9 cellular contexts compared by ENCODE assay signal in the genomic region with DNA sequence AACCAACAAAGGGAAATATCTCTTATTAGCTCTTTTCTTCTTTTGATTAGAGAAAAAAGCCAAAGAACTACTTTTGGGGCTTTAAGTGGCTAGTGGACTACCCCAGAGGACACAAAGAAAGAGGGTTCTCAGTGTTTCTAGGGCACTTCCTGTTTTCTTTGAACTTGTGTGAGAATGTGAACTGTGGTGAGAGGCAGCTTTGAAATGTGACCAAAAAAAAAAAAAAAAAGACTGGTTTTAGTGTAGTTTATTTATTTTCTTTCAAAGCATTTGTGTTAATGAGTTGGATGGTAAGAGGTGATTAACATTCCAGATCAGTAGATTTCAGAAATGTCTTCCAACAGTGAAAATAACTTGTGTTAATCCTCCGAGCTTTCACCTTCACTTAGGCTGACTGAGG. TPM values are rescaled to one million over a fixed set of nuclear protein-coding genes. Genes with fewer than 3 reads are reported as not detected.
DNase-seq lines count a peak whose midpoint lies in the region; ATAC-seq lines count a peak whose summit lies in the region.
"Had no signal": no experiment of that assay in that cellular context is flagged by ENCODE, and none has a peak within 500 bp of the region (broad histone marks: within the 10 kb centered on the region; RNA-seq: fewer than 3 reads in every experiment).

No MANE protein-coding gene starts in this region.

- H3K4me3 ChIP-seq in mesodermal cell (ENCODE audit: extremely low read depth, insufficient read depth, low read length, poor library complexity, severe bottlenecking) = no peak overlapping the region

- DNase-seq in RPMI8226 = peak; percentile 42
- DNase-seq in NCI-H1105 (lab: John Stamatoyannopoulos, UW) = no peak
- DNase-seq in mesenteric fat pad (ENCODE audit: low spot score) = no peak
- no peak for DNase-seq in cerebellar cortex (ENCODE audit: low spot score)
- DNase-seq in HuH-7 (ENCODE audit: low spot score) = no peak
- DNase-seq: mammary epithelial cell had no signal

- ATAC-seq in GM18519 (IDR thresholded peaks at IDR 0.05; ENCODE audit: low FRiP score, unreplicated experiment) (peak; percentile 71), HG02852 (IDR thresholded peaks at IDR 0.05; ENCODE audit: unreplicated experiment) (peak; percentile 83)

- H3K9me3 ChIP-seq in mesodermal cell (ENCODE audit: control insufficient read depth, low read length) = no peaks in the 10 kb centered on the region

- H3K27ac ChIP-seq in mesodermal cell (ENCODE audit: low read depth, low read length, severe bottlenecking) = peak overlapping the region; percentile 76

- no CpG with 5 or more reads among the region's 1 CpG for WGBS in mesodermal cell (ENCODE audit: insufficient coverage in 2 of 2), 2 experiments

- H3K36me3 ChIP-seq in mesodermal cell (ENCODE audit: control insufficient read depth, insufficient read depth, low read length) = peaks cover 5% of the 10 kb centered on the region

- peaks cover 8% of the 10 kb centered on the region for H3K4me1 ChIP-seq in mesodermal cell (ENCODE audit: control insufficient read depth, insufficient read depth, low read length, poor library complexity, severe bottlenecking)

RNA-seq across cellular contexts. Expression of gene SELENOT, which starts 32.4 kb away (rescaled TPM):
- 108 TPM for polyA plus RNA-seq in mesodermal cell (2013, experiment 1 of 2)
- polyA plus RNA-seq in mesodermal cell (2013, experiment 2 of 2) = 104 TPM
- 104 TPM for total RNA-seq in mesenteric fat pad
